Comparison of ENCODE assay signal across 1 cellular context in genomic region chr16:31093132-31093703, GRCh38.
TF ChIP-seq lines count a peak whose summit lies in the region.

No MANE protein-coding gene starts in this region.

TF ChIP-seq in GM12878, 131 proteins besides CTCF, POLR2A, EP300 and RAD21:
- TF ChIP-seq ZNF384 (IDR thresholded peaks at IDR 0.05; ENCODE audit: borderline replicate concordance, low read depth, low read length) (peak; percentile 24; the same call in 1 of the 2 replicates), MYB (IDR thresholded peaks at IDR 0.05; ENCODE audit: borderline replicate concordance, low read depth, low read length) (no peak)
